In genomic region chr16:88099563-88099890, GRCh38 we compare ENCODE assay signal across 29 cellular contexts.
"Had no signal": no experiment of that assay in that cellular context is flagged by ENCODE, and none has a peak within 500 bp of the region (broad histone marks: within the 10 kb centered on the region; RNA-seq: fewer than 3 reads in every experiment).

No MANE protein-coding gene starts in this region.

- H3K4me3 Mint-ChIP-seq: activated CD4-positive, alpha-beta memory T cell treated with anti-CD3 and anti-CD28 coated beads, Interleukin-2, amount 10 ng/mL, durations not matched to agents 7 days and 5 days; activated CD4-positive, alpha-beta T cell treated with anti-CD3 and anti-CD28 coated beads, Interleukin-2, amount 10 ng/mL, durations not matched to agents 7 days and 5 days; activated naive CD4-positive, alpha-beta T cell treated with anti-CD3 and anti-CD28 coated beads, Interleukin-2, amount 10 ng/mL, durations not matched to agents 7 days and 5 days; activated naive CD8-positive, alpha-beta T cell treated with anti-CD3 and anti-CD28 coated beads, Interleukin-2, amount 10 ng/mL, durations not matched to agents 7 days and 5 days; activated T-cell treated with anti-CD3 and anti-CD28 coated beads, Interleukin-2, amount 50 U/mL, for 24 hours; activated T-cell treated with anti-CD3 and anti-CD28 coated beads, Interleukin-2, amount 50 U/mL, for 72 hours; brain; endodermal cell; WTC11 had no signal

- H3K27me3 ChIP-seq: ascending aorta, cardiac muscle cell, colonic mucosa had no signal

- H3K36me3 ChIP-seq: ascending aorta, breast epithelium, cardiac muscle cell, colonic mucosa had no signal

- FAIRE-seq: frontal cortex, TTC549 had no signal

- H3K36me3 Mint-ChIP-seq: activated naive CD4-positive, alpha-beta T cell treated with anti-CD3 and anti-CD28 coated beads, Interleukin-2, amount 10 ng/mL, durations not matched to agents 7 days and 5 days; activated naive CD8-positive, alpha-beta T cell treated with anti-CD3 and anti-CD28 coated beads, Interleukin-2, amount 10 ng/mL, durations not matched to agents 7 days and 5 days had no signal

- H3K9me3 ChIP-seq: colonic mucosa had no signal

- H3K4me3 ChIP-seq: ascending aorta, breast epithelium, cardiac muscle cell, colonic mucosa had no signal

- H3K27ac ChIP-seq: ascending aorta, breast epithelium, cardiac muscle cell, colonic mucosa, VCaP had no signal

- H3K4me1 Mint-ChIP-seq: activated CD4-positive, alpha-beta memory T cell treated with anti-CD3 and anti-CD28 coated beads, Interleukin-2, amount 10 ng/mL, durations not matched to agents 7 days and 5 days; activated CD4-positive, alpha-beta T cell treated with anti-CD3 and anti-CD28 coated beads, Interleukin-2, amount 10 ng/mL, durations not matched to agents 7 days and 5 days; activated naive CD4-positive, alpha-beta T cell treated with anti-CD3 and anti-CD28 coated beads, Interleukin-2, amount 10 ng/mL, durations not matched to agents 7 days and 5 days; activated naive CD8-positive, alpha-beta T cell treated with anti-CD3 and anti-CD28 coated beads, Interleukin-2, amount 10 ng/mL, durations not matched to agents 7 days and 5 days; endodermal cell; WTC11 had no signal

- DNase-seq: activated CD4-positive, alpha-beta memory T cell treated with anti-CD3 and anti-CD28 coated beads, Interleukin-2, amount 10 ng/mL, durations not matched to agents 7 days and 5 days; activated CD4-positive, alpha-beta T cell treated with anti-CD3 and anti-CD28 coated beads for 1 hour; activated CD4-positive, alpha-beta T cell treated with anti-CD3 and anti-CD28 coated beads for 4 hours; activated CD4-positive, alpha-beta T cell treated with anti-CD3 and anti-CD28 coated beads, Interleukin-2, amount 10 ng/mL, durations not matched to agents 7 days and 5 days; activated CD4-positive, alpha-beta T cell treated with anti-CD3 and anti-CD28 coated beads, Interleukin-2, amount 50 U/mL, for 4 hours; activated CD8-positive, alpha-beta memory T cell treated with anti-CD3 and anti-CD28 coated beads, Interleukin-2, amount 50 U/mL, for 48 hours; activated gamma-delta T cell; activated naive CD4-positive, alpha-beta T cell; activated naive CD4-positive, alpha-beta T cell treated with anti-CD3 and anti-CD28 coated beads, Interleukin-2, amount 10 ng/mL, durations not matched to agents 7 days and 5 days; activated naive CD8-positive, alpha-beta T cell treated with anti-CD3 and anti-CD28 coated beads, Interleukin-2, amount 10 ng/mL, durations not matched to agents 7 days and 5 days; activated T-cell treated with anti-CD3 and anti-CD28 coated beads for 4 hours; activated T-cell treated with anti-CD3 and anti-CD28 coated beads, Interleukin-2, amount 50 U/mL, for 24 hours; activated T-cell treated with anti-CD3 and anti-CD28 coated beads, Interleukin-2, amount 50 U/mL, for 72 hours; central memory CD4-positive, alpha-beta T cell; cerebellar nuclear complex; colonic mucosa; effector CD8-positive, alpha-beta T cell; endodermal cell; T-helper 2 cell; T-helper 9 cell had no signal

- H3K27ac Mint-ChIP-seq: activated CD4-positive, alpha-beta memory T cell treated with anti-CD3 and anti-CD28 coated beads, Interleukin-2, amount 10 ng/mL, durations not matched to agents 7 days and 5 days; activated CD4-positive, alpha-beta T cell treated with anti-CD3 and anti-CD28 coated beads, Interleukin-2, amount 10 ng/mL, durations not matched to agents 7 days and 5 days; activated naive CD4-positive, alpha-beta T cell treated with anti-CD3 and anti-CD28 coated beads, Interleukin-2, amount 10 ng/mL, durations not matched to agents 7 days and 5 days; activated naive CD4-positive, alpha-beta T cell treated with anti-CD3 and anti-CD28 coated beads, Interleukin-2, amount 50 U/mL, for 72 hours; activated naive CD8-positive, alpha-beta T cell treated with anti-CD3 and anti-CD28 coated beads, Interleukin-2, amount 10 ng/mL, durations not matched to agents 7 days and 5 days; activated T-cell treated with anti-CD3 and anti-CD28 coated beads, Interleukin-2, amount 50 U/mL, for 24 hours; activated T-cell treated with anti-CD3 and anti-CD28 coated beads, Interleukin-2, amount 50 U/mL, for 72 hours; endodermal cell; WTC11 had no signal

- H3K4me1 ChIP-seq: ascending aorta, breast epithelium, colonic mucosa had no signal
